In genomic region chr14:97703006-97703760, GRCh38 we compare ENCODE assay signal across 2 cellular contexts.
A peak's percentile ranks its signal among the peaks of the same experiment; 100 is the strongest.
TF ChIP-seq lines count a peak whose summit lies in the region.

No MANE protein-coding gene starts in this region.

TF ChIP-seq in WTC11, 78 proteins besides CTCF, POLR2A, EP300 and RAD21:
- TF ChIP-seq MXD4 (CRISPR knock-in tag; IDR thresholded peaks at IDR 0.05; ENCODE audit: borderline replicate concordance) (no peak), USF2 (CRISPR knock-in tag; IDR thresholded peaks at IDR 0.05) (peak; percentile 24; the same call in 1 of the 2 replicates), TEAD4 (CRISPR knock-in tag; IDR thresholded peaks at IDR 0.05) (no peak), FOXP4 (CRISPR knock-in tag; IDR thresholded peaks at IDR 0.05) (peak; percentile 60; the same call in 1 of the 2 replicates), SOX15 (CRISPR knock-in tag; IDR thresholded peaks at IDR 0.05) (no peak), ZNF423 (CRISPR knock-in tag; IDR thresholded peaks at IDR 0.05) (peak; percentile 70; the same call in 1 of the 2 replicates), STAT6 (CRISPR knock-in tag; conservative IDR thresholded peaks at IDR 0.05; ENCODE audit: low read depth) (no peak)

TF ChIP-seq in GM12878, 131 proteins besides CTCF, POLR2A, EP300 and RAD21 (continues in another document):
- TF ChIP-seq DPF2 (IDR thresholded peaks at IDR 0.05) (no peak), ZNF592 (IDR thresholded peaks at IDR 0.05) (no peak), HDAC6 (IDR thresholded peaks at IDR 0.05; ENCODE audit: unreplicated experiment) (no peak), NFXL1 (IDR thresholded peaks at IDR 0.05; ENCODE audit: borderline replicate concordance) (no peak), SPI1 (IDR thresholded peaks at IDR 0.05; ENCODE audit: borderline replicate concordance, insufficient read depth, low read depth, low read length) (peak; percentile 72; the same call in 1 of the 2 replicates), TCF7 (IDR thresholded peaks at IDR 0.05; ENCODE audit: borderline replicate concordance) (no peak), BRCA1 (IDR thresholded peaks at IDR 0.05; ENCODE audit: low read depth, low read length) (no peak), CEBPZ (IDR thresholded peaks at IDR 0.05; ENCODE audit: low read depth, low read length) (no peak), HCFC1 (IDR thresholded peaks at IDR 0.05; ENCODE audit: low read length) (no peak), RAD51 (IDR thresholded peaks at IDR 0.05) (no peak), CBFB (IDR thresholded peaks at IDR 0.05; ENCODE audit: low read depth) (no peak), YY1 (IDR thresholded peaks at IDR 0.05; ENCODE audit: low read depth, low read length) (no peak), ZNF687 (IDR thresholded peaks at IDR 0.05) (no peak), NRF1 (conservative IDR thresholded peaks at IDR 0.05; ENCODE audit: low read depth, low read length) (no peak), IRF4 (IDR thresholded peaks at IDR 0.05; ENCODE audit: low read depth, low read length) (no peak), CBX3 (IDR thresholded peaks at IDR 0.05; ENCODE audit: borderline replicate concordance, low read depth) (no peak), ZBED1 (IDR thresholded peaks at IDR 0.05; ENCODE audit: borderline replicate concordance) (no peak), KDM1A (IDR thresholded peaks at IDR 0.05; ENCODE audit: borderline replicate concordance) (no peak), RELB (IDR thresholded peaks at IDR 0.05; ENCODE audit: low read depth) (peak; percentile 30; the same call in 1 of the 2 replicates), TCF12 (IDR thresholded peaks at IDR 0.05; ENCODE audit: low read depth, low read length) (peak; percentile 38; the same call in 1 of the 2 replicates), MYB (IDR thresholded peaks at IDR 0.05; ENCODE audit: borderline replicate concordance, low read depth, low read length) (no peak), POLR2AphosphoS2 (IDR thresholded peaks at IDR 0.05; ENCODE audit: low read depth, low read length) (no peak), HDAC2 (IDR thresholded peaks at IDR 0.05) (no peak), ZNF622 (IDR thresholded peaks at IDR 0.05) (no peak), SMAD5 (IDR thresholded peaks at IDR 0.05; ENCODE audit: low read depth) (no peak), MXI1 (IDR thresholded peaks at IDR 0.05; ENCODE audit: low read depth, low read length) (0 out of 2 replicates have a peak, but pooled peaks have one; percentile 18), MYC (IDR thresholded peaks at IDR 0.05; ENCODE audit: insufficient read depth, insufficient read length, insufficient replicate concordance, low read length, severe bottlenecking) (no peak), ZBTB4 (CRISPR knock-in tag; IDR thresholded peaks at IDR 0.05) (no peak), EGR1 (IDR thresholded peaks at IDR 0.05; ENCODE audit: borderline replicate concordance in 1 of 2, low read depth in 2 of 2, low read length in 2 of 2) (no peak), RCOR1 (conservative IDR thresholded peaks at IDR 0.05; ENCODE audit: low read depth, low read length) (no peak), POLR2AphosphoS5 (IDR thresholded peaks at IDR 0.05; ENCODE audit: low read length) (no peak), ZNF384 (IDR thresholded peaks at IDR 0.05; ENCODE audit: borderline replicate concordance, low read depth, low read length) (peak; percentile 16; the same call in 1 of the 2 replicates), ETV6 (conservative IDR thresholded peaks at IDR 0.05 in 1 of 2, IDR thresholded peaks at IDR 0.05 in 1 of 2; ENCODE audit: borderline replicate concordance in 1 of 2, low read depth in 1 of 2) (no peak), CHD2 (IDR thresholded peaks at IDR 0.05; ENCODE audit: borderline replicate concordance, low read depth, low read length) (no peak), TBL1XR1 (IDR thresholded peaks at IDR 0.05; ENCODE audit: low read depth, low read length) (no peak), ATF7 (IDR thresholded peaks at IDR 0.05; ENCODE audit: low read depth) (no peak), ELK1 (IDR thresholded peaks at IDR 0.05; ENCODE audit: low read depth, low read length) (no peak), ZNF24 (IDR thresholded peaks at IDR 0.05) (no peak), MAX (IDR thresholded peaks at IDR 0.05; ENCODE audit: low read depth, low read length) (no peak), CHD1 (IDR thresholded peaks at IDR 0.05; ENCODE audit: low read depth, low read length) (no peak), MLLT1 (IDR thresholded peaks at IDR 0.05) (peak; percentile 50), STAT3 (IDR thresholded peaks at IDR 0.05; ENCODE audit: low read depth, low read length) (no peak)
